In genomic region chr20:34292496-34292895, GRCh38 we compare ENCODE assay signal across 24 cellular contexts. TPM values are rescaled to one million over a fixed set of nuclear protein-coding genes. Genes with fewer than 3 reads are reported as not detected.
A peak's percentile ranks its signal among the peaks of the same experiment; 100 is the strongest.
DNase-seq lines count a peak whose midpoint lies in the region; ATAC-seq, FAIRE-seq and TF ChIP-seq lines count a peak whose summit lies in the region.
"Had no signal": no experiment of that assay in that cellular context is flagged by ENCODE, and none has a peak within 500 bp of the region (broad histone marks: within the 10 kb centered on the region; RNA-seq: fewer than 3 reads in every experiment).

No MANE protein-coding gene starts in this region.

- peak overlapping the region; percentile 60 for H3K27ac Mint-ChIP-seq in T-helper 17 cell
- H3K27ac Mint-ChIP-seq in endothelial cell (ENCODE audit: unreplicated experiment), result no peak overlapping the region

- no peak for TF ChIP-seq RAD21 in HepG2 (CRISPR knock-in tag; IDR thresholded peaks at IDR 0.05)

- H2AFZ ChIP-seq in HepG2 (ENCODE audit: low read length), result no peak overlapping the region
- no peak overlapping the region for H2AFZ ChIP-seq in GM23248

- no peaks in the 10 kb centered on the region for H3K9me3 Mint-ChIP-seq in endothelial cell (ENCODE audit: unreplicated experiment)
- H3K9me3 Mint-ChIP-seq: CD4-positive, alpha-beta memory T cell had no signal

- H3K4me1 ChIP-seq in HepG2 (ENCODE audit: insufficient read depth, low read length) (peaks cover 14% of the 10 kb centered on the region), right lobe of liver (peaks cover 0 to 15% (median 6%) of the 10 kb centered on the region in 4 donors), GM23248 (ENCODE audit: insufficient read depth) (no peaks in the 10 kb centered on the region)

- no peak overlapping the region for H3K4me3 Mint-ChIP-seq in T-helper 17 cell
- peak overlapping the region; percentile 73 for H3K4me3 Mint-ChIP-seq in endothelial cell (ENCODE audit: unreplicated experiment)
- H3K4me3 Mint-ChIP-seq: CD4-positive, alpha-beta memory T cell had no signal

- H3K4me2 ChIP-seq in HepG2 (ENCODE audit: low read depth, low read length) (no peak overlapping the region), GM23248 (ENCODE audit: unreplicated experiment) (no peak overlapping the region)

- no peak for ATAC-seq in HepG2
- no peak for ATAC-seq in right lobe of liver
- ATAC-seq in T-helper 17 cell, result no peak

- POLR2A ChIA-PET in HepG2 (lab: Yijun Ruan, JAX), result no interaction called here

- H3K79me2 ChIP-seq in HepG2 (ENCODE audit: insufficient read depth, low read length) (peaks cover 35% of the 10 kb centered on the region), GM23248 (ENCODE audit: insufficient read depth) (peaks cover 19% of the 10 kb centered on the region)

- TF ChIP-seq EP300 in HepG2 (IDR thresholded peaks at IDR 0.05; ENCODE audit: low read depth in 2 of 2, low read length in 2 of 2) (no peak), HepG2 (CRISPR knock-in tag; IDR thresholded peaks at IDR 0.05; ENCODE audit: borderline replicate concordance) (no peak)

- H4K20me1 ChIP-seq in HepG2 (ENCODE audit: insufficient read depth, low read length) (peaks cover 35% of the 10 kb centered on the region), GM23248 (ENCODE audit: insufficient read depth) (no peaks in the 10 kb centered on the region)

- H3K27me3 Mint-ChIP-seq in T-helper 17 cell (no peaks in the 10 kb centered on the region), endothelial cell (ENCODE audit: unreplicated experiment) (peaks cover 11% of the 10 kb centered on the region)
- H3K27me3 Mint-ChIP-seq: CD4-positive, alpha-beta memory T cell had no signal

- H3K4me3 ChIP-seq in HepG2 (replicated peaks in 1 of 3; ENCODE audit: insufficient read depth in 1 of 3, low read depth in 2 of 3, low read length in 3 of 3) (no peak overlapping the region), right lobe of liver (no peak overlapping the region), GM23248 (no peak overlapping the region)

- no TSS peak for BruUV-seq in HepG2 (replicated peaks; lab: Mats Ljungman, UMichigan)

- DNase-seq in HepG2 (ENCODE audit: low spot score) (no peak), right lobe of liver (no peak), T-helper 17 cell (no peak), endothelial cell (ENCODE audit: low spot score) (no peak), SKM-1 (lab: John Stamatoyannopoulos, UW; ENCODE audit: unreplicated experiment) (no peak), GM23248 (no peak)
- no peak for DNase-seq in NK-92 treated with Interleukin-12 subunit alpha and Interleukin-12 subunit beta, amount 100 ng/mL, for 24 hours (lab: John Stamatoyannopoulos, UW)
- DNase-seq: C1 segment of cervical spinal cord; Calu3; CD4-positive, alpha-beta memory T cell; COR-L47; DMS53; DMS79 treated with DMSO at 0.1 percent for 48 hours; GF-D8; GOT3; HCEC 1CT had no signal

- H3K27ac ChIP-seq in HepG2 (ENCODE audit: extremely low read length, insufficient read depth, low read length) (no peak overlapping the region), right lobe of liver (no peak overlapping the region), GM23248 (no peak overlapping the region)

- WGBS in HepG2 (ENCODE audit: low lambda C conversion rate), result 100% methylated on average over 3 of the region's 3 CpGs
- 94% methylated on average over 2 of the region's 3 CpGs for WGBS in right lobe of liver (ENCODE audit: insufficient coverage, low coverage, low lambda C conversion rate, missing lambda C conversion rate)
- WGBS in GM23248 (ENCODE audit: low coverage in 1 of 2, low lambda C conversion rate in 2 of 2, missing lambda C conversion rate in 2 of 2), 2 experiments, result 96 to 98% methylated on average over 3 of the region's 3 CpGs

- FAIRE-seq in HepG2 (lab: Jason Lieb, UNC), result no peak
- FAIRE-seq: GM12891, GM18507, H54 had no signal

- TF ChIP-seq CTCF in HepG2 (CRISPR knock-in tag; IDR thresholded peaks at IDR 0.05) (no peak), right lobe of liver (IDR thresholded peaks at IDR 0.05) (no peak), endothelial cell (IDR thresholded peaks at IDR 0.05; ENCODE audit: unreplicated experiment) (no peak)

- intact Hi-C loops in HepG2 (cut with micrococcal nuclease; ENCODE audit: unreplicated experiment), result no loop called here
- intact Hi-C loops in right lobe of liver (cut with DNase I), result no loop called here

- H3K27me3 ChIP-seq in HepG2 (ENCODE audit: control insufficient read depth in 1 of 2, insufficient read depth in 2 of 2, low read length in 2 of 2), result no peaks in the 10 kb centered on the region
- no peaks in the 10 kb centered on the region for H3K27me3 ChIP-seq in right lobe of liver
- no peaks in the 10 kb centered on the region for H3K27me3 ChIP-seq in GM23248 (replicated peaks; ENCODE audit: insufficient read depth)

- H3K9me3 ChIP-seq in HepG2 (ENCODE audit: low read length), result no peaks in the 10 kb centered on the region
- no peaks in the 10 kb centered on the region for H3K9me3 ChIP-seq in right lobe of liver
- no peaks in the 10 kb centered on the region for H3K9me3 ChIP-seq in T-helper 17 cell (ENCODE audit: control insufficient read depth, low read length, poor library complexity, severe bottlenecking)
- no peaks in the 10 kb centered on the region for H3K9me3 ChIP-seq in GM23248 (ENCODE audit: low read depth)

- CTCF ChIA-PET in HepG2 (lab: Yijun Ruan, JAX; ENCODE audit: low intra/inter-chr PET ratio, low total read pairs), result no interaction called here

- no peaks in the 10 kb centered on the region for H3K9me2 ChIP-seq in GM23248 (ENCODE audit: insufficient read depth)

- H3K36me3 Mint-ChIP-seq in T-helper 17 cell (ENCODE audit: low read depth), result peaks cover 13% of the 10 kb centered on the region
- peaks cover 58% of the 10 kb centered on the region for H3K36me3 Mint-ChIP-seq in endothelial cell (ENCODE audit: low read depth, unreplicated experiment)

- H3K9ac ChIP-seq in HepG2 (ENCODE audit: insufficient read depth, low read depth, low read length) (no peak overlapping the region), GM23248 (no peak overlapping the region)

- TF ChIP-seq POLR2A in HepG2 (IDR thresholded peaks at IDR 0.05; ENCODE audit: insufficient read depth in 1 of 2, low read depth in 2 of 2, low read length in 2 of 2) (peak in 1 of 2 experiments; percentile 17; a peak in 1 of 4 replicates), right lobe of liver (IDR thresholded peaks at IDR 0.05) (no peak)

- H3K36me3 ChIP-seq in HepG2 (replicated peaks in 1 of 2; ENCODE audit: control insufficient read depth in 1 of 2, insufficient read depth in 2 of 2, low read length in 2 of 2), result peaks cover 69 to 89% of the 10 kb centered on the region in 2 experiments
- peaks cover 8 to 65% (median 25%) of the 10 kb centered on the region in 4 donors for H3K36me3 ChIP-seq in right lobe of liver
- H3K36me3 ChIP-seq in GM23248 (ENCODE audit: low read depth), result no peaks in the 10 kb centered on the region; the same call in 1 of the 2 replicates

- in situ Hi-C loops in HepG2 (cut with HindIII; ENCODE audit: extremely low pct_ligation_motif_present, low pct_unique_long_range_greater_than_20kb) (no loop called here), GM23248 (cut with MboI) (no loop called here)

- H3K4me1 Mint-ChIP-seq in T-helper 17 cell (peaks cover 11% of the 10 kb centered on the region), endothelial cell (ENCODE audit: unreplicated experiment) (peaks cover 18% of the 10 kb centered on the region)

- H3F3A ChIP-seq in GM23248 (ENCODE audit: insufficient read depth), result no peaks in the 10 kb centered on the region

RNA-seq across cellular contexts. Expression of gene AHCY, which starts 10.7 kb away (rescaled TPM):
- 407 and 447 TPM in 2 replicates for total RNA-seq in HepG2 (2016; rRNA removed; fragmentation: Illumina TruSeq; extraction: Trizol)
- 184 and 192 TPM in 2 replicates for total RNA-seq in HepG2 (2016; cell fraction: cytosol; rRNA removed; fragmentation: Illumina TruSeq; extraction: Trizol; ENCODE audit: low read depth)
- total RNA-seq in HepG2 (2016; cell fraction: insoluble cytoplasmic fraction; rRNA removed; fragmentation: Illumina TruSeq; extraction: Trizol), result 393 and 407 TPM in 2 replicates
- total RNA-seq in HepG2 (2016; cell fraction: membrane; rRNA removed; fragmentation: Illumina TruSeq; extraction: Trizol), result 419 and 431 TPM in 2 replicates
- total RNA-seq in HepG2 (2016; cell fraction: nucleus; rRNA removed; fragmentation: Illumina TruSeq; extraction: Trizol), result 242 and 265 TPM in 2 replicates
- 419 and 492 TPM in 2 replicates for polyA plus RNA-seq in HepG2 (2011; rRNA removed)
- 522 and 613 TPM in 2 replicates for polyA plus RNA-seq in HepG2 (2011; cell fraction: cytosol; rRNA removed)
- polyA plus RNA-seq in HepG2 (2011; cell fraction: nucleus; rRNA removed), result 339 and 378 TPM in 2 replicates
- 339 and 364 TPM in 2 replicates for polyA plus RNA-seq in HepG2 (2012)
- polyA plus RNA-seq in HepG2 (2016; cell fraction: cytosol; fragmentation: Illumina TruSeq; extraction: Trizol; ENCODE audit: low read depth), result 232 and 234 TPM in 2 replicates
- 393 and 446 TPM in 2 replicates for polyA plus RNA-seq in HepG2 (2016; cell fraction: insoluble cytoplasmic fraction; fragmentation: Illumina TruSeq; extraction: Trizol; ENCODE audit: low read depth)
- polyA plus RNA-seq in HepG2 (2016; cell fraction: membrane; fragmentation: Illumina TruSeq; extraction: Trizol; ENCODE audit: low read depth), result 384 and 399 TPM in 2 replicates
- 372 and 382 TPM in 2 replicates for polyA plus RNA-seq in HepG2 (2016; cell fraction: nucleus; fragmentation: Illumina TruSeq; extraction: Trizol; ENCODE audit: insufficient read depth, low read depth)
- 730 and 1,221 TPM in 2 replicates for polyA minus RNA-seq in HepG2 (2011; rRNA and poly(A)+ RNA removed; ENCODE audit: low replicate concordance)
- 306 and 309 TPM in 2 replicates for polyA minus RNA-seq in HepG2 (2011; cell fraction: cytosol; rRNA and poly(A)+ RNA removed)
- 166 and 188 TPM in 2 replicates for polyA minus RNA-seq in HepG2 (2011; cell fraction: nucleus; rRNA and poly(A)+ RNA removed)
- total RNA-seq in right lobe of liver, result 100 to 1,000 TPM in 5 of 6 experiments, 10 to 100 TPM in 1; 66.5 to 142 (median 111) TPM
- total RNA-seq in T-helper 17 cell, result 10 to 100 TPM; 15.9 to 16.6 TPM
- 165 TPM for total RNA-seq in endothelial cell (ENCODE audit: unreplicated experiment)
- total RNA-seq in GM23248 (2014; rRNA removed; shearing (Covaris generic)), result 82.6 and 115 TPM in 2 replicates
- polyA plus RNA-seq in GM23248 (2016; fragmentation: Nextera tagmentation; extraction: Ambion mirVana), result 53.7 and 53.8 TPM in 2 replicates

RNA-seq across cellular contexts. Expression of gene ASIP, which starts 51.3 kb away (rescaled TPM):
- not detected in 2 replicates for total RNA-seq in HepG2 (2016; rRNA removed; fragmentation: Illumina TruSeq; extraction: Trizol)
- total RNA-seq in HepG2 (2016; cell fraction: cytosol; rRNA removed; fragmentation: Illumina TruSeq; extraction: Trizol; ENCODE audit: low read depth), result not detected in 2 replicates
- not detected in 2 replicates for total RNA-seq in HepG2 (2016; cell fraction: insoluble cytoplasmic fraction; rRNA removed; fragmentation: Illumina TruSeq; extraction: Trizol)
- not detected in 2 replicates for total RNA-seq in HepG2 (2016; cell fraction: membrane; rRNA removed; fragmentation: Illumina TruSeq; extraction: Trizol)
- not detected in 2 replicates for total RNA-seq in HepG2 (2016; cell fraction: nucleus; rRNA removed; fragmentation: Illumina TruSeq; extraction: Trizol)
- not detected in 2 replicates for polyA plus RNA-seq in HepG2 (2011; rRNA removed)
- polyA plus RNA-seq in HepG2 (2011; cell fraction: cytosol; rRNA removed), result not detected in 2 replicates
- not detected in 2 replicates for polyA plus RNA-seq in HepG2 (2011; cell fraction: nucleus; rRNA removed)
- not detected in 2 replicates for polyA plus RNA-seq in HepG2 (2012)
- not detected in 2 replicates for polyA plus RNA-seq in HepG2 (2016; cell fraction: cytosol; fragmentation: Illumina TruSeq; extraction: Trizol; ENCODE audit: low read depth)
- not detected in 2 replicates for polyA plus RNA-seq in HepG2 (2016; cell fraction: insoluble cytoplasmic fraction; fragmentation: Illumina TruSeq; extraction: Trizol; ENCODE audit: low read depth)
- polyA plus RNA-seq in HepG2 (2016; cell fraction: membrane; fragmentation: Illumina TruSeq; extraction: Trizol; ENCODE audit: low read depth), result 0.39 TPM in 1 of 2 replicates, not detected in the other
- polyA plus RNA-seq in HepG2 (2016; cell fraction: nucleus; fragmentation: Illumina TruSeq; extraction: Trizol; ENCODE audit: insufficient read depth, low read depth), result not detected in 2 replicates
- not detected in 2 replicates for polyA minus RNA-seq in HepG2 (2011; rRNA and poly(A)+ RNA removed; ENCODE audit: low replicate concordance)
- polyA minus RNA-seq in HepG2 (2011; cell fraction: cytosol; rRNA and poly(A)+ RNA removed), result not detected in 2 replicates
- not detected in 2 replicates for polyA minus RNA-seq in HepG2 (2011; cell fraction: nucleus; rRNA and poly(A)+ RNA removed)
- total RNA-seq in right lobe of liver, result under 1 TPM in 1 of 6 experiments, not detected in 5; 0.42 TPM
- total RNA-seq in T-helper 17 cell, result not detected
- total RNA-seq in endothelial cell (ENCODE audit: unreplicated experiment), result not detected
- total RNA-seq in GM23248 (2014; rRNA removed; shearing (Covaris generic)), result not detected in 2 replicates
- not detected in 2 replicates for polyA plus RNA-seq in GM23248 (2016; fragmentation: Nextera tagmentation; extraction: Ambion mirVana)
- total RNA-seq: A172; A673; Calu3; CD4-positive, alpha-beta memory T cell; Daoy; G401 had no signal
- polyA plus RNA-seq: BJ; CD4-positive, alpha-beta memory T cell had no signal
